ENCODE assay signal across 33 cellular contexts in the genomic region with DNA sequence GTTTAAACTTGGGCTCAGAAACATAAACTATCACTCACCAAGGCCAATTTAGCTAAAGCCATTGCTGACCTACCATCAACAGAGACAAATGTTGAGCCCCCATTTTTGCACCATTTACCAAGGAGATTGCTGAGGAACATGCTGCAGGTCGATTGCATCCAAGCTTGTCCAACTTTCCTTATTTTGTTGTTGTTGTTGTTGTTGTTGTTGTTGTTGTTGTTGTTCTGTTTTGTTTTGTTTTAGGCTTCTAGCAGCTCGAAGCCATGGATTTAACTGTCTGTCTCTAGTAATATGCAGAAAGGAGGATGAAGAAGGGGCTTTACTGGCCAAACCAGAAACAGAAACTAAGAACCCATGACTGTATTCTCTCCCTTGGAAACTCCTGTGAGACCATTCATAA.
DNase-seq lines count a peak whose midpoint lies in the region; ATAC-seq, FAIRE-seq and TF ChIP-seq lines count a peak whose summit lies in the region.
"Had no signal": no experiment of that assay in that cellular context is flagged by ENCODE, and none has a peak within 500 bp of the region (broad histone marks: within the 10 kb centered on the region; RNA-seq: fewer than 3 reads in every experiment).

No MANE protein-coding gene starts in this region.

- H3K9ac ChIP-seq in HepG2 (ENCODE audit: insufficient read depth, low read depth, low read length), result no peak overlapping the region
- H3K9ac ChIP-seq: BLaER1; BLaER1 treated with 17β-estradiol and CSF1 and Interleukin-3, amounts not matched to agents 10 nM and 100 nM had no signal

- H3K9me3 Mint-ChIP-seq in chondrocyte (ENCODE audit: low read depth), result no peaks in the 10 kb centered on the region
- H3K9me3 Mint-ChIP-seq: CD4-positive, alpha-beta memory T cell; CD4-positive, alpha-beta T cell; CD8-positive, alpha-beta memory T cell; CD8-positive, alpha-beta T cell had no signal

- in situ Hi-C loops in HepG2 (cut with HindIII; ENCODE audit: extremely low pct_ligation_motif_present, low pct_unique_long_range_greater_than_20kb), result no loop called here

- TF ChIP-seq EP300 in HepG2 (IDR thresholded peaks at IDR 0.05; ENCODE audit: low read depth in 2 of 2, low read length in 2 of 2), result no peak
- no peak for TF ChIP-seq EP300 in HepG2 (CRISPR knock-in tag; IDR thresholded peaks at IDR 0.05; ENCODE audit: borderline replicate concordance)

- no peaks in the 10 kb centered on the region for H3K9me2 ChIP-seq in PC-9 (ENCODE audit: insufficient read depth)

- H4K20me1 ChIP-seq in HepG2 (ENCODE audit: insufficient read depth, low read length) (no peaks in the 10 kb centered on the region), PC-9 (ENCODE audit: insufficient read depth) (no peaks in the 10 kb centered on the region)
- H4K20me1 ChIP-seq: BLaER1; BLaER1 treated with 17β-estradiol and CSF1 and Interleukin-3, amounts not matched to agents 10 nM and 100 nM had no signal

- no peaks in the 10 kb centered on the region for H3K36me3 Mint-ChIP-seq in chondrocyte (ENCODE audit: low read depth)
- H3K36me3 Mint-ChIP-seq: CD14-positive monocyte; CD4-positive, alpha-beta memory T cell; CD4-positive, CD25-positive, alpha-beta regulatory T cell; CD8-positive, alpha-beta memory T cell; CD8-positive, alpha-beta T cell had no signal

- no peaks in the 10 kb centered on the region for H3K27me3 ChIP-seq in HepG2 (ENCODE audit: control insufficient read depth in 1 of 2, insufficient read depth in 2 of 2, low read length in 2 of 2)
- no peaks in the 10 kb centered on the region for H3K27me3 ChIP-seq in right lobe of liver
- no peaks in the 10 kb centered on the region for H3K27me3 ChIP-seq in PC-9 (ENCODE audit: insufficient read depth, low read depth)
- H3K27me3 ChIP-seq: BE2C; BLaER1; BLaER1 treated with 17β-estradiol and CSF1 and Interleukin-3, amounts not matched to agents 10 nM and 100 nM had no signal

- intact Hi-C loops in HepG2 (cut with micrococcal nuclease; ENCODE audit: unreplicated experiment), result no loop called here
- intact Hi-C loops in right lobe of liver (cut with DNase I), result no loop called here
- intact Hi-C loops in PC-9 (cut with micrococcal nuclease; ENCODE audit: unreplicated experiment), result no loop called here

- no TSS peak for BruUV-seq in HepG2 (replicated peaks; lab: Mats Ljungman, UMichigan)
- BruUV-seq in PC-9 (replicated peaks; lab: Mats Ljungman, UMichigan), result no TSS peak

- H3K9me3 ChIP-seq in HepG2 (ENCODE audit: low read length) (no peaks in the 10 kb centered on the region), right lobe of liver (no peaks in the 10 kb centered on the region), PC-9 (ENCODE audit: insufficient read depth, low read depth) (no peaks in the 10 kb centered on the region)
- H3K9me3 ChIP-seq: A549; BE2C; BLaER1; BLaER1 treated with 17β-estradiol and CSF1 and Interleukin-3, amounts not matched to agents 10 nM and 100 nM; Caco-2 had no signal

- H3K27ac ChIP-seq in HepG2 (ENCODE audit: extremely low read length, insufficient read depth, low read length), result no peak overlapping the region
- H3K27ac ChIP-seq in right lobe of liver, result no peak overlapping the region
- H3K27ac ChIP-seq in PC-9, result no peak overlapping the region
- H3K27ac ChIP-seq: 22Rv1; A549; BLaER1; BLaER1 treated with 17β-estradiol and CSF1 and Interleukin-3, amounts not matched to agents 10 nM and 100 nM; C4-2B had no signal

- CTCF ChIA-PET in HepG2 (lab: Yijun Ruan, JAX; ENCODE audit: low intra/inter-chr PET ratio, low total read pairs) (no interaction called here), PC-9 (lab: Charles Lee) (no interaction called here)

- FAIRE-seq in HepG2 (lab: Jason Lieb, UNC) (no peak), H54 (lab: Jason Lieb, UNC) (peak; percentile 30)
- FAIRE-seq: A204.1, A549 had no signal

- H3K4me2 ChIP-seq in HepG2 (ENCODE audit: low read depth, low read length) (no peak overlapping the region), PC-9 (no peak overlapping the region)
- H3K4me2 ChIP-seq: A549; BLaER1; BLaER1 treated with 17β-estradiol and CSF1 and Interleukin-3, amounts not matched to agents 10 nM and 100 nM had no signal

- H3K4me1 Mint-ChIP-seq in chondrocyte (ENCODE audit: low read depth), result no peaks in the 10 kb centered on the region
- H3K4me1 Mint-ChIP-seq: B cell; CD14-positive monocyte; CD4-positive, alpha-beta memory T cell; CD4-positive, CD25-positive, alpha-beta regulatory T cell; CD8-positive, alpha-beta memory T cell had no signal

- H3K4me1 ChIP-seq in HepG2 (ENCODE audit: insufficient read depth, low read length) (peaks cover 10% of the 10 kb centered on the region; the same call in 1 of the 2 replicates), right lobe of liver (no peaks in the 10 kb centered on the region), PC-9 (replicated peaks; ENCODE audit: insufficient read depth) (no peaks in the 10 kb centered on the region)
- H3K4me1 ChIP-seq: A549; BE2C; BLaER1; BLaER1 treated with 17β-estradiol and CSF1 and Interleukin-3, amounts not matched to agents 10 nM and 100 nM; Caco-2 had no signal

- no peaks in the 10 kb centered on the region for H3K27me3 Mint-ChIP-seq in chondrocyte (ENCODE audit: low read depth)
- H3K27me3 Mint-ChIP-seq: CD4-positive, CD25-positive, alpha-beta regulatory T cell had no signal

- TF ChIP-seq CTCF in HepG2 (CRISPR knock-in tag; IDR thresholded peaks at IDR 0.05) (no peak), right lobe of liver (IDR thresholded peaks at IDR 0.05) (no peak), PC-9 (conservative IDR thresholded peaks at IDR 0.05) (no peak), chondrocyte (IDR thresholded peaks at IDR 0.05) (no peak)

- H3K79me2 ChIP-seq in HepG2 (ENCODE audit: insufficient read depth, low read length) (no peaks in the 10 kb centered on the region), PC-9 (ENCODE audit: low read depth) (no peaks in the 10 kb centered on the region)

- 3% methylated on average over 2 of the region's 2 CpGs for WGBS in HepG2 (ENCODE audit: low lambda C conversion rate)
- 60% methylated on average over 2 of the region's 2 CpGs for WGBS in right lobe of liver (ENCODE audit: insufficient coverage, low coverage, low lambda C conversion rate, missing lambda C conversion rate)

- H3K4me3 ChIP-seq in HepG2 (replicated peaks in 1 of 3; ENCODE audit: insufficient read depth in 1 of 3, low read depth in 2 of 3, low read length in 3 of 3) (no peak overlapping the region), right lobe of liver (no peak overlapping the region), PC-9 (no peak overlapping the region)
- H3K4me3 ChIP-seq: A549; BLaER1; BLaER1 treated with 17β-estradiol and CSF1 and Interleukin-3, amounts not matched to agents 10 nM and 100 nM had no signal

- H3K27ac Mint-ChIP-seq in chondrocyte (ENCODE audit: unreplicated experiment), result no peak overlapping the region
- H3K27ac Mint-ChIP-seq: B cell; CD4-positive, alpha-beta memory T cell; CD4-positive, alpha-beta T cell; CD4-positive, CD25-positive, alpha-beta regulatory T cell; CD8-positive, alpha-beta memory T cell; CD8-positive, alpha-beta T cell had no signal

- no peak overlapping the region for H2AFZ ChIP-seq in HepG2 (ENCODE audit: low read length)
- H2AFZ ChIP-seq in PC-9, result 0 out of 2 replicates have a peak overlapping the region, but pooled peaks have one; percentile 22

- H3F3A ChIP-seq in PC-9 (ENCODE audit: insufficient read depth, low read depth), result no peaks in the 10 kb centered on the region

- POLR2A ChIA-PET in HepG2 (lab: Yijun Ruan, JAX), result no interaction called here
- POLR2A ChIA-PET in PC-9 (lab: Charles Lee; ENCODE audit: unreplicated experiment), result no interaction called here

- H3K36me3 ChIP-seq in HepG2 (replicated peaks in 1 of 2; ENCODE audit: control insufficient read depth in 1 of 2, insufficient read depth in 2 of 2, low read length in 2 of 2) (no peaks in the 10 kb centered on the region), right lobe of liver (no peaks in the 10 kb centered on the region), PC-9 (ENCODE audit: low read depth) (no peaks in the 10 kb centered on the region)
- H3K36me3 ChIP-seq: BE2C; BLaER1; BLaER1 treated with 17β-estradiol and CSF1 and Interleukin-3, amounts not matched to agents 10 nM and 100 nM had no signal

- no peak overlapping the region for H3K4me3 Mint-ChIP-seq in chondrocyte (ENCODE audit: unreplicated experiment)
- H3K4me3 Mint-ChIP-seq: B cell; CD14-positive monocyte; CD4-positive, alpha-beta memory T cell; CD4-positive, alpha-beta T cell; CD4-positive, CD25-positive, alpha-beta regulatory T cell; CD8-positive, alpha-beta memory T cell; CD8-positive, alpha-beta T cell had no signal

- TF ChIP-seq POLR2A in HepG2 (IDR thresholded peaks at IDR 0.05; ENCODE audit: insufficient read depth in 1 of 2, low read depth in 2 of 2, low read length in 2 of 2) (no peak), right lobe of liver (IDR thresholded peaks at IDR 0.05) (no peak), H54 (IDR thresholded peaks at IDR 0.05; ENCODE audit: low read depth, low read length) (no peak)

- no peak for TF ChIP-seq RAD21 in HepG2 (CRISPR knock-in tag; IDR thresholded peaks at IDR 0.05)

- ATAC-seq in HepG2, result no peak
- no peak for ATAC-seq in right lobe of liver
- ATAC-seq: A549; CD8-positive, alpha-beta T cell had no signal

- no peak for DNase-seq in HepG2 (ENCODE audit: low spot score)
- DNase-seq in right lobe of liver, result no peak
- DNase-seq in H54 (ENCODE audit: insufficient read length, low spot score), result no peak
- DNase-seq in PC-9, result no peak
- no peak for DNase-seq in NK-92 treated with Interleukin-12 subunit alpha and Interleukin-12 subunit beta, amount 100 ng/mL, for 24 hours (lab: John Stamatoyannopoulos, UW)
- no peak for DNase-seq in chondrocyte (ENCODE audit: low spot score)
- DNase-seq: 8988T; ACHN; AML-193; BE2C; C1 segment of cervical spinal cord; Caco-2; Calu3; CD4-positive, alpha-beta memory T cell; CD4-positive, alpha-beta T cell; CD4-positive, CD25-positive, alpha-beta regulatory T cell; CD8-positive, alpha-beta memory T cell; CD8-positive, alpha-beta T cell; COR-L47; DMS 273 treated with DMSO at 0.1 percent for 48 hours; DMS153; DMS53; DMS79; DMS79 treated with DMSO at 0.1 percent for 48 hours; DND-41 had no signal

TF ChIP-seq in HepG2, 621 proteins besides CTCF, POLR2A, EP300 and RAD21:
- no peak for TF ChIP-seq MYC (CRISPR knock-in tag; IDR thresholded peaks at IDR 0.05; ENCODE audit: borderline replicate concordance)
- peak; percentile 99 for TF ChIP-seq FOXP1 (IDR thresholded peaks at IDR 0.05)
- TF ChIP-seq FOXP1 (CRISPR knock-in tag; IDR thresholded peaks at IDR 0.05), result no peak
